22 cellular contexts compared by ENCODE assay signal in genomic region chr2:10647451-10647850, GRCh38.
"Had no signal": no experiment of that assay in that cellular context is flagged by ENCODE, and none has a peak within 500 bp of the region (broad histone marks: within the 10 kb centered on the region; RNA-seq: fewer than 3 reads in every experiment).

No MANE protein-coding gene starts in this region.

- DNase-seq: colonic mucosa; dermis blood vessel endothelial cell; erythroblast; foreskin keratinocyte; islet precursor cell; left lung; mesenchymal stem cell; midbrain; occipital lobe; retina; sigmoid colon; stimulated activated CD4-positive, alpha-beta T cell treated with anti-CD3 and anti-CD28 coated beads, Interleukin-12 subunit alpha, Interleukin-12 subunit beta, amount 100 ng/mL, for 4 hours; stimulated activated naive CD4-positive, alpha-beta T cell; stomach; transverse colon had no signal

- H3K27ac Mint-ChIP-seq: nephron had no signal

- H3K9me3 ChIP-seq: colonic mucosa, left lung, prostate gland, sigmoid colon, stomach, thoracic aorta, transverse colon had no signal

- H3K4me3 Mint-ChIP-seq: central memory CD8-positive, alpha-beta T cell; nephron had no signal

- H3K27ac ChIP-seq: colonic mucosa, foreskin keratinocyte, left lung, parathyroid adenoma, prostate gland, sigmoid colon, skin epidermis, stomach, thoracic aorta, transverse colon had no signal

- H3K9me3 Mint-ChIP-seq: central memory CD8-positive, alpha-beta T cell; nephron had no signal

- H3K4me3 ChIP-seq: colonic mucosa, left lung, lung, prostate gland, sigmoid colon, skin epidermis, stomach, thoracic aorta, transverse colon had no signal

- ATAC-seq: foreskin keratinocyte, left lung had no signal

- H3K27me3 Mint-ChIP-seq: central memory CD8-positive, alpha-beta T cell had no signal

- H3K36me3 ChIP-seq: colonic mucosa had no signal

- H3K27me3 ChIP-seq: colonic mucosa, foreskin keratinocyte, left lung, sigmoid colon, stomach, transverse colon had no signal

- H3K4me1 ChIP-seq: colonic mucosa, foreskin keratinocyte, left lung, prostate gland, sigmoid colon, stomach, transverse colon had no signal
